Comparison of ENCODE assay signal across 9 cellular contexts in genomic region chr19:33819496-33819874, GRCh38. TPM values are rescaled to one million over a fixed set of nuclear protein-coding genes. Genes with fewer than 3 reads are reported as not detected.
DNase-seq lines count a peak whose midpoint lies in the region; ATAC-seq and TF ChIP-seq lines count a peak whose summit lies in the region.
"Had no signal": no experiment of that assay in that cellular context is flagged by ENCODE, and none has a peak within 500 bp of the region (broad histone marks: within the 10 kb centered on the region; RNA-seq: fewer than 3 reads in every experiment).

No MANE protein-coding gene starts in this region.

- H3K36me3 ChIP-seq in iPS-18a (ENCODE audit: control insufficient read depth, low read depth, low read length) (no peaks in the 10 kb centered on the region), SK-N-SH (replicated peaks in 1 of 2; ENCODE audit: control insufficient read depth in 1 of 2, insufficient read depth in 2 of 2, low read length in 1 of 2) (no peaks in the 10 kb centered on the region)
- H3K36me3 ChIP-seq: adrenal gland had no signal

- H3K27me3 ChIP-seq in iPS-18a (ENCODE audit: control insufficient read depth, insufficient read depth, low read length) (peaks cover 8% of the 10 kb centered on the region), SK-N-SH (ENCODE audit: insufficient read depth) (no peaks in the 10 kb centered on the region)

- H3K9ac ChIP-seq in iPS-18a (ENCODE audit: low read length), result peak overlapping the region; percentile 52
- H3K9ac ChIP-seq in SK-N-SH, result no peak overlapping the region

- peaks cover 7% of the 10 kb centered on the region for H3K4me1 Mint-ChIP-seq in activated naive CD8-positive, alpha-beta T cell (ENCODE audit: low read depth)
- peaks cover 6% of the 10 kb centered on the region for H3K4me1 Mint-ChIP-seq in stimulated activated effector memory CD8-positive, alpha-beta T cell treated with anti-CD3 and anti-CD28 coated beads, Interleukin-12 subunit alpha, Interleukin-12 subunit beta, amount 100 ng/mL, for 72 hours

- H3F3A ChIP-seq in SK-N-SH (replicated peaks; ENCODE audit: insufficient read depth), result peaks cover 5% of the 10 kb centered on the region

- peaks cover 9% of the 10 kb centered on the region for H3K27me3 Mint-ChIP-seq in activated naive CD8-positive, alpha-beta T cell

- no peaks in the 10 kb centered on the region for H3K79me2 ChIP-seq in SK-N-SH (ENCODE audit: insufficient read depth)

- no peaks in the 10 kb centered on the region for H3K9me3 Mint-ChIP-seq in activated naive CD8-positive, alpha-beta T cell (ENCODE audit: low read depth)
- no peaks in the 10 kb centered on the region for H3K9me3 Mint-ChIP-seq in stimulated activated effector memory CD8-positive, alpha-beta T cell treated with anti-CD3 and anti-CD28 coated beads, Interleukin-12 subunit alpha, Interleukin-12 subunit beta, amount 100 ng/mL, for 72 hours

- no peak for TF ChIP-seq RAD21 in SK-N-SH (IDR thresholded peaks at IDR 0.05; ENCODE audit: low read length)

- no peaks in the 10 kb centered on the region for H4K20me1 ChIP-seq in SK-N-SH (ENCODE audit: insufficient read depth)

- H3K4me2 ChIP-seq in SK-N-SH, result no peak overlapping the region

- H3K4me3 ChIP-seq in HFF-Myc (replicated peaks; ENCODE audit: low read depth, low read length), result peak overlapping the region; percentile 34
- H3K4me3 ChIP-seq in iPS-18a (ENCODE audit: low read length), result peak overlapping the region; percentile 69
- H3K4me3 ChIP-seq in SK-N-SH (ENCODE audit: low read depth in 2 of 2, low read length in 1 of 2), result no peak overlapping the region

- H3K27ac Mint-ChIP-seq in activated naive CD8-positive, alpha-beta T cell, result no peak overlapping the region
- H3K27ac Mint-ChIP-seq in stimulated activated effector memory CD8-positive, alpha-beta T cell treated with anti-CD3 and anti-CD28 coated beads, Interleukin-12 subunit alpha, Interleukin-12 subunit beta, amount 100 ng/mL, for 72 hours, result peak overlapping the region; percentile 75

- H3K9me3 ChIP-seq in iPS-18a (ENCODE audit: control insufficient read depth, low read depth, low read length) (no peaks in the 10 kb centered on the region), SK-N-SH (no peaks in the 10 kb centered on the region)
- H3K9me3 ChIP-seq: adrenal gland had no signal

- CTCF ChIA-PET in SK-N-SH (lab: Yijun Ruan, JAX), result interaction anchor here (0.8 to 2.8 kb wide), 4 partner anchors 25 to 222 kb away, joined by 3 to 7 read pairs (median 4); no protein-coding TSS in a partner anchor

- H2AFZ ChIP-seq in SK-N-SH (ENCODE audit: low read depth), result no peak overlapping the region

- H3K27ac ChIP-seq in iPS-18a (ENCODE audit: low read length), result no peak overlapping the region
- H3K27ac ChIP-seq in SK-N-SH (ENCODE audit: low read depth in 2 of 2, low read length in 1 of 2), result no peak overlapping the region

- H3K9me2 ChIP-seq in SK-N-SH, result no peaks in the 10 kb centered on the region

- ATAC-seq in stimulated activated effector memory CD8-positive, alpha-beta T cell treated with anti-CD3 and anti-CD28 coated beads, Interleukin-12 subunit alpha, Interleukin-12 subunit beta, amount 100 ng/mL, for 72 hours, result no peak

- H3K36me3 Mint-ChIP-seq in activated naive CD8-positive, alpha-beta T cell, result no peaks in the 10 kb centered on the region
- no peaks in the 10 kb centered on the region for H3K36me3 Mint-ChIP-seq in stimulated activated effector memory CD8-positive, alpha-beta T cell treated with anti-CD3 and anti-CD28 coated beads, Interleukin-12 subunit alpha, Interleukin-12 subunit beta, amount 100 ng/mL, for 72 hours

- 60% methylated on average over 6 of the region's 10 CpGs for WGBS in SK-N-SH (ENCODE audit: low lambda C conversion rate)

- H3K4me1 ChIP-seq in iPS-18a (ENCODE audit: control insufficient read depth, low read depth, low read length), result peaks cover 7% of the 10 kb centered on the region
- H3K4me1 ChIP-seq in SK-N-SH (ENCODE audit: control insufficient read depth in 1 of 2, insufficient read depth in 2 of 2, low read depth in 1 of 2, low read length in 1 of 2), result peaks cover 0 to 14% of the 10 kb centered on the region in 2 experiments; a peak in 2 of 4 replicates

- TF ChIP-seq CTCF in HFF-Myc (IDR thresholded peaks at IDR 0.05; ENCODE audit: low read depth, low read length, missing control alignments), result no peak
- TF ChIP-seq CTCF in SK-N-SH (IDR thresholded peaks at IDR 0.05), result no peak

- TF ChIP-seq EP300 in SK-N-SH (IDR thresholded peaks at IDR 0.05; ENCODE audit: borderline replicate concordance in 1 of 2, low read depth in 1 of 2, low read length in 1 of 2), result no peak

- H3K4me3 Mint-ChIP-seq in activated naive CD8-positive, alpha-beta T cell, result peak overlapping the region; percentile 72
- peak overlapping the region; percentile 70 for H3K4me3 Mint-ChIP-seq in stimulated activated effector memory CD8-positive, alpha-beta T cell treated with anti-CD3 and anti-CD28 coated beads, Interleukin-12 subunit alpha, Interleukin-12 subunit beta, amount 100 ng/mL, for 72 hours

- POLR2A ChIA-PET in SK-N-SH (lab: Yijun Ruan, JAX), result interaction anchor here (0.6 to 1.1 kb wide), 3 partner anchors 8 to 43 kb away, joined by 4 to 5 read pairs (median 4); no protein-coding TSS in a partner anchor

- DNase-seq in HFF-Myc (ENCODE audit: extremely low read depth, low read depth) (no peak), SK-N-SH (no peak), cerebellar nuclear complex (lab: John Stamatoyannopoulos, UW) (no peak), NCI-H82 (lab: John Stamatoyannopoulos, UW) (no peak)
- DNase-seq in stimulated activated effector memory CD8-positive, alpha-beta T cell treated with anti-CD3 and anti-CD28 coated beads, Interleukin-12 subunit alpha, Interleukin-12 subunit beta, amount 100 ng/mL, for 72 hours (ENCODE audit: low spot score in 2 of 2), result no peak
- DNase-seq: NCI-H2029 had no signal

TF ChIP-seq in SK-N-SH, 30 proteins besides CTCF, POLR2A, EP300 and RAD21 (continues in another document):
- TF ChIP-seq USF1 (IDR thresholded peaks at IDR 0.05; ENCODE audit: borderline replicate concordance, low read depth), result no peak
- no peak for TF ChIP-seq JUND (IDR thresholded peaks at IDR 0.05)
- TF ChIP-seq FOXJ3 (CRISPR knock-in tag; IDR thresholded peaks at IDR 0.05), result no peak
- TF ChIP-seq CHD2 (IDR thresholded peaks at IDR 0.05; ENCODE audit: low read length, partially characterized antibody), result no peak
- no peak for TF ChIP-seq SMC3 (IDR thresholded peaks at IDR 0.05; ENCODE audit: low read depth, low read length)
- no peak for TF ChIP-seq MAX (IDR thresholded peaks at IDR 0.05; ENCODE audit: low read depth)
- TF ChIP-seq TEAD4 (IDR thresholded peaks at IDR 0.05; ENCODE audit: borderline replicate concordance, insufficient read depth), result no peak
- TF ChIP-seq IRF3 (IDR thresholded peaks at IDR 0.05; ENCODE audit: low read depth, low read length), result no peak
- TF ChIP-seq REST (IDR thresholded peaks at IDR 0.05; ENCODE audit: low read depth, low read length), result no peak
- TF ChIP-seq MXI1 (IDR thresholded peaks at IDR 0.05; ENCODE audit: low read depth, low read length), result no peak
- TF ChIP-seq TAF1 (IDR thresholded peaks at IDR 0.05; ENCODE audit: borderline replicate concordance, low read depth, low read length), result no peak
- TF ChIP-seq YY1 (IDR thresholded peaks at IDR 0.05; ENCODE audit: low read depth), result no peak
- no peak for TF ChIP-seq FOXM1 (IDR thresholded peaks at IDR 0.05; ENCODE audit: low read depth)

RNA-seq across cellular contexts. Expression of gene KCTD15, which starts 22.8 kb away (rescaled TPM):
- 15.5 and 21.6 TPM in 2 replicates for polyA plus RNA-seq in SK-N-SH (2012; rRNA removed)
- 7.5 and 12.8 TPM in 2 replicates for polyA plus RNA-seq in SK-N-SH (2012; cell fraction: cytosol; rRNA removed)
- polyA plus RNA-seq in SK-N-SH (2012; cell fraction: nucleus; rRNA removed), result 53.1 and 59.3 TPM in 2 replicates

Comparison
In these comparisons a context has a peak if more than half of its experiments do, and no peak if none do; other contexts are left out.
1. H3K4me3 ChIP-seq: peak in HFF-Myc (single experiment) and iPS-18a (single experiment); none in SK-N-SH (0 of 2).